8 cellular contexts compared by ENCODE assay signal in genomic region chr9:134698587-134699342, GRCh38. TPM values are rescaled to one million over a fixed set of nuclear protein-coding genes. Genes with fewer than 3 reads are reported as not detected.
DNase-seq lines count a peak whose midpoint lies in the region; ATAC-seq and TF ChIP-seq lines count a peak whose summit lies in the region.

No MANE protein-coding gene starts in this region.

- H3K36me3 ChIP-seq in BLaER1 (peaks cover 43% of the 10 kb centered on the region), H7 (replicated peaks; ENCODE audit: control insufficient read depth, insufficient read depth, low read length) (no peaks in the 10 kb centered on the region), OCI-LY3 (replicated peaks; ENCODE audit: low read depth, low read length) (no peaks in the 10 kb centered on the region), heart left ventricle (peaks cover 0 to 29% (median 12%) of the 10 kb centered on the region in 9 donors)

- no peak overlapping the region; the same call in 1 of the 2 replicates for H3K9ac ChIP-seq in BLaER1
- no peak overlapping the region for H3K9ac ChIP-seq in OCI-LY3 (ENCODE audit: low read length)

- H3K27ac ChIP-seq in BLaER1 (peak overlapping the region; percentile 31; the same call in 1 of the 2 replicates), OCI-LY3 (ENCODE audit: low read length) (no peak overlapping the region), heart left ventricle (peak overlapping the region in 3 of 12 donors; percentile 11 to 62 (median 34))

- no peak overlapping the region for H2AFZ ChIP-seq in OCI-LY3 (ENCODE audit: low read depth, low read length)

- H3K4me3 ChIP-seq in BLaER1, result no peak overlapping the region
- H3K4me3 ChIP-seq in H7 (ENCODE audit: insufficient read depth, low read depth, low read length), result no peak overlapping the region
- no peak overlapping the region for H3K4me3 ChIP-seq in OCI-LY3 (ENCODE audit: low read length)
- no peak overlapping the region for H3K4me3 ChIP-seq in heart left ventricle

- peaks cover 4% of the 10 kb centered on the region for H3K4me1 Mint-ChIP-seq in progenitor cell of endocrine pancreas (ENCODE audit: low read depth)

- H3K79me2 ChIP-seq in OCI-LY3 (ENCODE audit: low read length), result no peaks in the 10 kb centered on the region

- H3K9me3 ChIP-seq in BLaER1 (no peaks in the 10 kb centered on the region), OCI-LY3 (ENCODE audit: insufficient read depth, low read length) (no peaks in the 10 kb centered on the region), heart left ventricle (no peaks in the 10 kb centered on the region)

- H3K27me3 Mint-ChIP-seq in progenitor cell of endocrine pancreas, result no peaks in the 10 kb centered on the region

- ATAC-seq in heart left ventricle, result peak; percentile 60 to 78 (median 74)
- no peak for ATAC-seq in GM21423 (IDR thresholded peaks at IDR 0.05; ENCODE audit: unreplicated experiment)

- H3K27ac Mint-ChIP-seq in progenitor cell of endocrine pancreas, result peak overlapping the region; percentile 10

- TF ChIP-seq POLR2A in heart left ventricle (IDR thresholded peaks at IDR 0.05), result no peak

- DNase-seq in H7 (peak; percentile 97), heart left ventricle (peak; percentile 64 to 84 (median 68)), progenitor cell of endocrine pancreas (ENCODE audit: low spot score, unreplicated experiment) (peak; percentile 77), T-helper 9 cell (no peak)
- DNase-seq in activated naive CD4-positive, alpha-beta T cell treated with anti-CD3 and anti-CD28 coated beads, Interleukin-2, amount 50 U/mL, for 16 hours, result peak; percentile 35

- intact Hi-C loops in heart left ventricle (cut with DNase I), result loop anchor here in 9 of 10 donors (1.0 to 10.0 kb wide), 13 partner anchors 39 to 716 kb away; partner anchors contain the start of gene OLFM1 (in 2 of the 9)

- H3K27me3 ChIP-seq in BLaER1, result no peaks in the 10 kb centered on the region
- no peaks in the 10 kb centered on the region for H3K27me3 ChIP-seq in H7 (ENCODE audit: control insufficient read depth, insufficient read depth, low read length)
- no peaks in the 10 kb centered on the region for H3K27me3 ChIP-seq in OCI-LY3 (ENCODE audit: low read depth, low read length)
- no peaks in the 10 kb centered on the region for H3K27me3 ChIP-seq in heart left ventricle

- H3K4me2 ChIP-seq in BLaER1 (peak overlapping the region; percentile 84), OCI-LY3 (ENCODE audit: low read length) (no peak overlapping the region)

- H3K36me3 Mint-ChIP-seq in progenitor cell of endocrine pancreas (ENCODE audit: insufficient read depth), result no peaks in the 10 kb centered on the region

- peaks cover 48% of the 10 kb centered on the region for H3K4me1 ChIP-seq in BLaER1
- H3K4me1 ChIP-seq in OCI-LY3 (ENCODE audit: low read length), result peaks cover 3% of the 10 kb centered on the region; the same call in 1 of the 2 replicates
- peaks cover 0 to 28% (median 4%) of the 10 kb centered on the region in 12 donors for H3K4me1 ChIP-seq in heart left ventricle

- 35 to 58% (median 43%) methylated on average over 9 to 19 of the region's 19 CpGs for WGBS in heart left ventricle, 4 donors

- TF ChIP-seq CTCF in OCI-LY3 (IDR thresholded peaks at IDR 0.05; ENCODE audit: low read depth, low read length), result peak; percentile 90
- TF ChIP-seq CTCF in heart left ventricle (IDR thresholded peaks at IDR 0.05), result peak; percentile 83 to 97 (median 92)
- peak; percentile 96 for TF ChIP-seq CTCF in progenitor cell of endocrine pancreas (IDR thresholded peaks at IDR 0.05; ENCODE audit: unreplicated experiment)

- H4K20me1 ChIP-seq in BLaER1, result peaks cover 85% of the 10 kb centered on the region
- no peaks in the 10 kb centered on the region for H4K20me1 ChIP-seq in OCI-LY3 (ENCODE audit: insufficient read depth, low read length)

- no peak overlapping the region for H3K4me3 Mint-ChIP-seq in progenitor cell of endocrine pancreas (ENCODE audit: low read depth)

- H3K9me3 Mint-ChIP-seq in progenitor cell of endocrine pancreas (ENCODE audit: low read depth), result no peaks in the 10 kb centered on the region

RNA-seq across cellular contexts. Expression of gene COL5A1, which starts 57.2 kb away (rescaled TPM):
- total RNA-seq in H7 (2014; rRNA removed; shearing (Covaris generic)), result 10.1 and 11.3 TPM in 2 replicates
- total RNA-seq in heart left ventricle (10 to 100 TPM in 7 of 9 donors, 1 to 10 TPM in 2; 7.6 to 91.3 (median 13.4) TPM), progenitor cell of endocrine pancreas (19.8 and 21.5 TPM in 2 replicates)
- 10 to 100 TPM in 1 of 2 donors, 1 to 10 TPM in 1; 8.5 to 18.9 TPM for polyA plus RNA-seq in heart left ventricle
